Comparison of ENCODE assay signal across 8 cellular contexts in genomic region chr18:2970762-2971659, GRCh38. TPM values are rescaled to one million over a fixed set of nuclear protein-coding genes. Genes with fewer than 3 reads are reported as not detected.
DNase-seq lines count a peak whose midpoint lies in the region; TF ChIP-seq lines count a peak whose summit lies in the region.

No MANE protein-coding gene starts in this region.

- H3K4me1 ChIP-seq in colonic mucosa, result peaks cover 5% of the 10 kb centered on the region

- peak overlapping the region in 1 of 2 donors; percentile 51 for H3K9ac ChIP-seq in colonic mucosa (ENCODE audit: low read depth in 2 of 2, low read length in 2 of 2)

- peak; percentile 62 for DNase-seq in OCI-M1 (lab: John Stamatoyannopoulos, UW)
- no peak for DNase-seq in colonic mucosa
- DNase-seq in pons (ENCODE audit: low spot score), result peak; percentile 80
- no peak for DNase-seq in SHP77 (lab: John Stamatoyannopoulos, UW)
- DNase-seq in NCI-H1105 (lab: John Stamatoyannopoulos, UW), result no peak
- DNase-seq in islet precursor cell, result no peak
- DNase-seq in NCI-H82 (lab: John Stamatoyannopoulos, UW), result no peak

- peak overlapping the region; percentile 33 for H3K4me3 ChIP-seq in GM12875 (ENCODE audit: low read depth, low read length)
- H3K4me3 ChIP-seq in colonic mucosa, result no peak overlapping the region

- H3K27ac ChIP-seq in colonic mucosa, result peak overlapping the region; percentile 53

- H3K27me3 ChIP-seq in colonic mucosa, result no peaks in the 10 kb centered on the region

- intact Hi-C loops in colonic mucosa (cut with DNase I), result no loop called here

- H3K9me3 ChIP-seq in colonic mucosa, result no peaks in the 10 kb centered on the region

- TF ChIP-seq CTCF in GM12875 (IDR thresholded peaks at IDR 0.05; ENCODE audit: borderline replicate concordance, insufficient read depth, low read depth, low read length) (peak; percentile 30; the same call in 1 of the 2 replicates), colonic mucosa (IDR thresholded peaks at IDR 0.05) (no peak)

- no peaks in the 10 kb centered on the region for H3K36me3 ChIP-seq in colonic mucosa

RNA-seq across cellular contexts. Expression of gene LPIN2, which starts 41.9 kb away (rescaled TPM):
- 10 to 100 TPM; 23.6 to 59.0 TPM for total RNA-seq in colonic mucosa

Comparison
In these comparisons a context has a peak if more than half of its experiments do, and no peak if none do; other contexts are left out.
1. DNase-seq: peak in OCI-M1 (single experiment) and pons (single experiment); none in colonic mucosa (single experiment), SHP77 (0 of 2), NCI-H1105 (single experiment), islet precursor cell (single experiment) and NCI-H82 (single experiment).